25 cellular contexts compared by ENCODE assay signal in the genomic region with DNA sequence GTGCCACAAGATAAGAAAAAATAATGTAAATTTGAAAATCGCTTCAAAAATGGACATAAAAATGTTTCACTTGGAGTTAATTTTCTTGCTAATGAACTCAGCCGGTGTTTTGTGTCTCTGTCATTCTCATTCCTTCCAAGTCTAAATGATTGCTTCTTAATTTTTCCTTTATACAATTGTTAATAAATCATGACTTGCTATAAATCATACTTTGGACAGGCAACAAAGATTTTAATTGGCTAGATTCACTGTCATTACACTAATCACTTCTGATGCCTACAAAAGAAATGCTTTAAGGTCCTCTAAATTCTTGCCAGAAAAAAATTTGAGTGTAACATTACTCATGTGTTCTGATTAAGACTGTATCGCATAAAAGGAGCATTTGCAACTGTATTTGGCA.
DNase-seq lines count a peak whose midpoint lies in the region; ATAC-seq, FAIRE-seq and TF ChIP-seq lines count a peak whose summit lies in the region.
"Had no signal": no experiment of that assay in that cellular context is flagged by ENCODE, and none has a peak within 500 bp of the region (broad histone marks: within the 10 kb centered on the region; RNA-seq: fewer than 3 reads in every experiment).

No MANE protein-coding gene starts in this region.

- no peak for TF ChIP-seq POLR2A in HepG2 (IDR thresholded peaks at IDR 0.05; ENCODE audit: insufficient read depth in 1 of 2, low read depth in 2 of 2, low read length in 2 of 2)
- TF ChIP-seq POLR2A in right lobe of liver (IDR thresholded peaks at IDR 0.05): no peak

- FAIRE-seq in HepG2 (lab: Jason Lieb, UNC): no peak
- FAIRE-seq: GM12878, GM12892, GM18507 had no signal

- H3K4me2 ChIP-seq in HepG2 (ENCODE audit: low read depth, low read length): no peak overlapping the region
- H3K4me2 ChIP-seq: BLaER1 had no signal

- DNase-seq in HepG2 (ENCODE audit: low spot score) (no peak), right lobe of liver (no peak), HEK293T (ENCODE audit: extremely low spot score) (no peak), retinal pigment epithelial cell (ENCODE audit: low read depth) (peak; percentile 37), GOT3 (lab: John Stamatoyannopoulos, UW) (no peak), NCI-H524 (lab: John Stamatoyannopoulos, UW) (no peak)
- DNase-seq: ACHN; BE2C; C1 segment of cervical spinal cord; CD4-positive, alpha-beta memory T cell; CD4-positive, CD25-positive, alpha-beta regulatory T cell; CD8-positive, alpha-beta memory T cell; COR-L47; DMS 273 treated with DMSO at 0.1 percent for 48 hours; DMS153; DMS53; DMS79; DND-41; EL; GDM1 had no signal

- POLR2A ChIA-PET in HepG2 (lab: Yijun Ruan, JAX) (no interaction called here), HEK293T (lab: Yijun Ruan, JAX) (interaction anchor here (0.8 kb wide), 1 partner anchor 20 kb away, joined by 3 read pairs; no protein-coding TSS in a partner anchor)

- WGBS in HepG2 (ENCODE audit: low lambda C conversion rate): 2% methylated on average over 3 of the region's 3 CpGs
- 65% methylated on average over 3 of the region's 3 CpGs for WGBS in right lobe of liver (ENCODE audit: insufficient coverage, low coverage, low lambda C conversion rate, missing lambda C conversion rate)

- H3K27ac ChIP-seq in HepG2 (ENCODE audit: extremely low read length, insufficient read depth, low read length): no peak overlapping the region
- no peak overlapping the region for H3K27ac ChIP-seq in right lobe of liver
- H3K27ac ChIP-seq: 22Rv1, BLaER1 had no signal

- TF ChIP-seq CTCF in HepG2 (CRISPR knock-in tag; IDR thresholded peaks at IDR 0.05) (no peak), right lobe of liver (IDR thresholded peaks at IDR 0.05) (no peak), retinal pigment epithelial cell (conservative IDR thresholded peaks at IDR 0.05; ENCODE audit: low read depth, low read length) (no peak)

- no peak overlapping the region for H2AFZ ChIP-seq in HepG2 (ENCODE audit: low read length)

- intact Hi-C loops in HepG2 (cut with micrococcal nuclease; ENCODE audit: unreplicated experiment) (no loop called here), right lobe of liver (cut with DNase I) (no loop called here)

- no peak overlapping the region for H3K9ac ChIP-seq in HepG2 (ENCODE audit: insufficient read depth, low read depth, low read length)
- H3K9ac ChIP-seq: BLaER1 had no signal

- in situ Hi-C loops in HepG2 (cut with HindIII; ENCODE audit: extremely low pct_ligation_motif_present, low pct_unique_long_range_greater_than_20kb): no loop called here

- no TSS peak for BruUV-seq in HepG2 (replicated peaks; lab: Mats Ljungman, UMichigan)

- ATAC-seq in HepG2 (no peak), right lobe of liver (no peak)
- ATAC-seq: GM12878 had no signal

- no peaks in the 10 kb centered on the region for H3K79me2 ChIP-seq in HepG2 (ENCODE audit: insufficient read depth, low read length)

- H4K20me1 ChIP-seq in HepG2 (ENCODE audit: insufficient read depth, low read length): no peaks in the 10 kb centered on the region
- H4K20me1 ChIP-seq: BLaER1 had no signal

- no peaks in the 10 kb centered on the region for H3K36me3 ChIP-seq in HepG2 (replicated peaks in 1 of 2; ENCODE audit: control insufficient read depth in 1 of 2, insufficient read depth in 2 of 2, low read length in 2 of 2)
- H3K36me3 ChIP-seq in right lobe of liver: no peaks in the 10 kb centered on the region
- H3K36me3 ChIP-seq: BE2C, BLaER1 had no signal

- no peaks in the 10 kb centered on the region for H3K4me1 ChIP-seq in HepG2 (ENCODE audit: insufficient read depth, low read length)
- H3K4me1 ChIP-seq in right lobe of liver: no peaks in the 10 kb centered on the region
- H3K4me1 ChIP-seq: BE2C, BLaER1 had no signal

- TF ChIP-seq EP300 in HepG2 (IDR thresholded peaks at IDR 0.05; ENCODE audit: low read depth in 2 of 2, low read length in 2 of 2): no peak
- TF ChIP-seq EP300 in HepG2 (CRISPR knock-in tag; IDR thresholded peaks at IDR 0.05; ENCODE audit: borderline replicate concordance): no peak

- no peaks in the 10 kb centered on the region for H3K27me3 ChIP-seq in HepG2 (ENCODE audit: control insufficient read depth in 1 of 2, insufficient read depth in 2 of 2, low read length in 2 of 2)
- H3K27me3 ChIP-seq in right lobe of liver: no peaks in the 10 kb centered on the region
- H3K27me3 ChIP-seq: BLaER1 had no signal

- CTCF ChIA-PET in HepG2 (lab: Yijun Ruan, JAX; ENCODE audit: low intra/inter-chr PET ratio, low total read pairs): no interaction called here
- CTCF ChIA-PET in HEK293T (lab: Yijun Ruan, JAX): no interaction called here

- H3K9me3 ChIP-seq in HepG2 (ENCODE audit: low read length): no peaks in the 10 kb centered on the region
- H3K9me3 ChIP-seq in right lobe of liver: no peaks in the 10 kb centered on the region
- H3K9me3 ChIP-seq: BE2C, BLaER1 had no signal

- no peak for TF ChIP-seq RAD21 in HepG2 (CRISPR knock-in tag; IDR thresholded peaks at IDR 0.05)

- H3K4me3 ChIP-seq in HepG2 (replicated peaks in 1 of 3; ENCODE audit: insufficient read depth in 1 of 3, low read depth in 2 of 3, low read length in 3 of 3): no peak overlapping the region
- no peak overlapping the region for H3K4me3 ChIP-seq in right lobe of liver
- no peak overlapping the region for H3K4me3 ChIP-seq in retinal pigment epithelial cell (ENCODE audit: low read length)
- H3K4me3 ChIP-seq: BLaER1, GM12878 had no signal

TF ChIP-seq in HepG2, 621 proteins besides CTCF, POLR2A, EP300 and RAD21:
- peak; percentile 16; the same call in 1 of the 2 replicates for TF ChIP-seq NFE2L2 (IDR thresholded peaks at IDR 0.05; ENCODE audit: low read length)
- no peak for TF ChIP-seq ZNF788 (CRISPR knock-in tag; IDR thresholded peaks at IDR 0.05; ENCODE audit: borderline replicate concordance)

TF ChIP-seq in HEK293T, 16 proteins besides CTCF, POLR2A, EP300 and RAD21:
- TF ChIP-seq, protein P1, sequence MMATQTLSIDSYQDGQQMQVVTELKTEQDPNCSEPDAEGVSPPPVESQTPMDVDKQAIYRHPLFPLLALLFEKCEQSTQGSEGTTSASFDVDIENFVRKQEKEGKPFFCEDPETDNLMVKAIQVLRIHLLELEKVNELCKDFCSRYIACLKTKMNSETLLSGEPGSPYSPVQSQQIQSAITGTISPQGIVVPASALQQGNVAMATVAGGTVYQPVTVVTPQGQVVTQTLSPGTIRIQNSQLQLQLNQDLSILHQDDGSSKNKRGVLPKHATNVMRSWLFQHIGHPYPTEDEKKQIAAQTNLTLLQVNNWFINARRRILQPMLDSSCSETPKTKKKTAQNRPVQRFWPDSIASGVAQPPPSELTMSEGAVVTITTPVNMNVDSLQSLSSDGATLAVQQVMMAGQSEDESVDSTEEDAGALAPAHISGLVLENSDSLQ (IDR thresholded peaks at IDR 0.05): peak; percentile 95
- TF ChIP-seq HDGF (IDR thresholded peaks at IDR 0.05; ENCODE audit: borderline replicate concordance) (no peak), TARDBP (IDR thresholded peaks at IDR 0.05) (no peak), SUZ12 (IDR thresholded peaks at IDR 0.05) (no peak), L3MBTL2 (conservative IDR thresholded peaks at IDR 0.05) (no peak), NFRKB (IDR thresholded peaks at IDR 0.05) (no peak), CTBP1 (IDR thresholded peaks at IDR 0.05; ENCODE audit: borderline replicate concordance) (no peak)
